15 cellular contexts compared by ENCODE assay signal in genomic region chr10:46512002-46512401, GRCh38. TPM values are rescaled to one million over a fixed set of nuclear protein-coding genes. Genes with fewer than 3 reads are reported as not detected.
A peak's percentile ranks its signal among the peaks of the same experiment; 100 is the strongest.
DNase-seq lines count a peak whose midpoint lies in the region; ATAC-seq, FAIRE-seq and TF ChIP-seq lines count a peak whose summit lies in the region.
"Not testable (repeated sequence)": the region's sequence is repeated elsewhere in the genome, so short reads cannot be mapped to it uniquely, and the experiment has no call there.
"Had no signal": no experiment of that assay in that cellular context is flagged by ENCODE, and none has a peak within 500 bp of the region (broad histone marks: within the 10 kb centered on the region; RNA-seq: fewer than 3 reads in every experiment).

No MANE protein-coding gene starts in this region.

- not testable (repeated sequence) for H3K9me1 ChIP-seq in keratinocyte (ENCODE audit: control insufficient read depth, extremely low read depth, insufficient read depth, low read length)

- POLR2A ChIA-PET in A549 (lab: Yijun Ruan, JAX); Panc1 (lab: Charles Lee): not testable (repeated sequence)

- H3K36me3 ChIP-seq in Panc1 (ENCODE audit: control insufficient read depth, insufficient read depth, low read length); keratinocyte (ENCODE audit: control insufficient read depth in 2 of 2, extremely low read depth in 1 of 2, insufficient read depth in 2 of 2, low read length in 2 of 2); mucosa of descending colon (ENCODE audit: low read depth): not testable (repeated sequence)

- WGBS in A549 (ENCODE audit: missing lambda C conversion rate), result no CpG with 5 or more reads among the region's 5 CpGs

- ATAC-seq in A549 (peak; percentile 45 to 57; a peak in 5 of 6 replicates), Panc1 (peak; percentile 20; the same call in 1 of the 2 replicates), esophagus mucosa (peak; percentile 66), mucosa of descending colon (peak; percentile 56)

- not testable (repeated sequence) for H3K9ac ChIP-seq in keratinocyte (ENCODE audit: control insufficient read depth, extremely low read depth, insufficient read depth, low read length)

- not testable (repeated sequence) for H3K27me3 ChIP-seq in Panc1 (ENCODE audit: control insufficient read depth, insufficient read depth, low read length); keratinocyte (ENCODE audit: control insufficient read depth, extremely low read depth, insufficient read depth, low read length)

- TF ChIP-seq POLR2A in A549 (IDR thresholded peaks at IDR 0.05; ENCODE audit: low read length), result not testable (repeated sequence)

- peaks cover 21% of the 10 kb centered on the region for H3K4me1 ChIP-seq in A549
- not testable (repeated sequence) for H3K4me1 ChIP-seq in Panc1 (ENCODE audit: control insufficient read depth, insufficient read depth, low read length); keratinocyte (ENCODE audit: control insufficient read depth, extremely low read depth, insufficient read depth, low read length); mucosa of descending colon (ENCODE audit: low read depth)

- not testable (repeated sequence) for H3K9me3 ChIP-seq in A549; Panc1 (ENCODE audit: control insufficient read depth, insufficient read depth, low read depth, low read length); keratinocyte (ENCODE audit: control insufficient read depth, low read depth, low read length); mucosa of descending colon

- DNase-seq in A549 (ENCODE audit: low read depth in 1 of 2, low spot score in 1 of 2); Panc1 (ENCODE audit: low read depth, low spot score); keratinocyte (ENCODE audit: low read depth, low spot score); mucosa of descending colon: not testable (repeated sequence)

- intact Hi-C loops in Panc1 (cut with micrococcal nuclease; ENCODE audit: unreplicated experiment); mucosa of descending colon (cut with DNase I, micrococcal nuclease): not testable (repeated sequence)

- not testable (repeated sequence) for TF ChIP-seq EP300 in A549 (IDR thresholded peaks at IDR 0.05)

- not testable (repeated sequence) for TF ChIP-seq CTCF in A549 (IDR thresholded peaks at IDR 0.05); Panc1 (IDR thresholded peaks at IDR 0.05); keratinocyte (optimal IDR thresholded peaks at IDR 0.05 in 1 of 3, IDR thresholded peaks at IDR 0.05 in 1 of 3, conservative IDR thresholded peaks at IDR 0.05 in 1 of 3; ENCODE audit: extremely low read depth in 1 of 3, insufficient read depth in 2 of 3, low read length in 3 of 3); mucosa of descending colon (IDR thresholded peaks at IDR 0.05)

- not testable (repeated sequence) for H4K20me1 ChIP-seq in keratinocyte (ENCODE audit: control insufficient read depth, extremely low read depth, insufficient read depth, low read length)

- in situ Hi-C loops in Panc1 (cut with HindIII; ENCODE audit: low pct_unique_long_range_greater_than_20kb, low sequenced_read_pairs), result not testable (repeated sequence)

- FAIRE-seq in A549 (lab: Jason Lieb, UNC) (peak; percentile 43), keratinocyte (lab: Jason Lieb, UNC) (peak; percentile 86)

- H3K4me3 ChIP-seq in A549; Panc1 (ENCODE audit: low read depth in 2 of 2, low read length in 2 of 2); keratinocyte (ENCODE audit: control insufficient read depth in 2 of 3, extremely low read depth in 1 of 3, insufficient read depth in 2 of 3, low read depth in 1 of 3, low read length in 3 of 3); mucosa of descending colon: not testable (repeated sequence)

- H3K79me2 ChIP-seq in keratinocyte (ENCODE audit: control insufficient read depth, insufficient read depth, low read length), result not testable (repeated sequence)

- not testable (repeated sequence) for H2AFZ ChIP-seq in keratinocyte (ENCODE audit: control insufficient read depth, low read length)

- TF ChIP-seq RAD21 in A549 (conservative IDR thresholded peaks at IDR 0.05 in 1 of 2, IDR thresholded peaks at IDR 0.05 in 1 of 2), result not testable (repeated sequence)

- not testable (repeated sequence) for H3K27ac ChIP-seq in A549; Panc1 (ENCODE audit: low read length); keratinocyte (ENCODE audit: control insufficient read depth, insufficient read depth, low read length)

- CTCF ChIA-PET in A549 (lab: Yijun Ruan, JAX); Panc1 (lab: Charles Lee): not testable (repeated sequence)

- dilution Hi-C loops in keratinocyte (cut with MboI; ENCODE audit: extremely low pct_ligation_motif_present, low sequenced_read_pairs), result not testable (repeated sequence)

- not testable (repeated sequence) for H3K4me2 ChIP-seq in A549; keratinocyte (ENCODE audit: control insufficient read depth, extremely low read depth, insufficient read depth, low read depth, low read length)

- BruUV-seq in Panc1 (replicated peaks; lab: Mats Ljungman, UMichigan), result not testable (repeated sequence)

RNA-seq across cellular contexts. Expression of gene GPRIN2, which starts 44.5 kb away (rescaled TPM):
- 8.8 and 9.4 TPM in 2 replicates for polyA plus RNA-seq in A549 (2011; rRNA removed)
- polyA plus RNA-seq in A549 (2012; cell fraction: cytosol; rRNA removed), result 17.3 and 29.5 TPM in 2 replicates
- 62.0 and 88.1 TPM in 2 replicates for polyA plus RNA-seq in A549 (2012; cell fraction: nucleus; rRNA removed)
- 25.8 to 29.9 TPM (median 28.6 TPM) in 3 replicates for polyA plus RNA-seq in A549 (2017; fragmentation: RNase III; extraction: RNeasy Plus Mini Kit Qiagen cat#74134 plus additional on column Dnase treatment)
- 14.3 and 17.6 TPM in 2 replicates for polyA minus RNA-seq in A549 (2011; rRNA and poly(A)+ RNA removed)
- total RNA-seq in Panc1 (2021; ENCODE audit: unreplicated experiment), result 12.9 TPM
- polyA plus RNA-seq in Panc1 (2012; ENCODE audit: insufficient read length), result 10.6 TPM
- 4.5 TPM for total RNA-seq in esophagus mucosa
- 0.03 to 0.42 TPM (median 0.08 TPM) in 3 replicates for polyA plus RNA-seq in keratinocyte
- 0.52 TPM for polyA plus RNA-seq in keratinocyte (2011; ENCODE audit: low read depth)
- 0.07 and 0.38 TPM in 2 replicates for polyA plus RNA-seq in keratinocyte (2011; cell fraction: cytosol; rRNA removed)
- polyA plus RNA-seq in keratinocyte (2011; cell fraction: nucleus; rRNA removed), result 0.37 and 0.79 TPM in 2 replicates
- polyA plus RNA-seq in keratinocyte (2012; ENCODE audit: low replicate concordance), result 0.30 and 0.93 TPM in 2 replicates
- polyA minus RNA-seq in keratinocyte, result 0.16 to 0.69 TPM (median 0.52 TPM) in 3 replicates
- not detected for polyA minus RNA-seq in keratinocyte (2011; cell fraction: cytosol; rRNA and poly(A)+ RNA removed)
- 0.47 and 0.84 TPM in 2 replicates for polyA minus RNA-seq in keratinocyte (2011; cell fraction: nucleus; rRNA and poly(A)+ RNA removed)
- 10 to 100 TPM; 17.2 to 58.7 (median 40.7) TPM for total RNA-seq in mucosa of descending colon
- total RNA-seq: A172; A673; CD4-positive, alpha-beta memory T cell; CD4-positive, CD25-positive, alpha-beta regulatory T cell; CD8-positive, alpha-beta memory T cell; G401 had no signal
- polyA plus RNA-seq: AG04450; CD14-positive monocyte; CD4-positive, alpha-beta memory T cell; CD4-positive, CD25-positive, alpha-beta regulatory T cell; CD8-positive, alpha-beta memory T cell; GM12878 had no signal

RNA-seq across cellular contexts. Expression of gene NPY4R, which starts 46.2 kb away (rescaled TPM):
- polyA plus RNA-seq in A549 (2011; rRNA removed) (92.3 and 155 TPM in 2 replicates), A549 (2017; fragmentation: RNase III; extraction: RNeasy Plus Mini Kit Qiagen cat#74134 plus additional on column Dnase treatment) (71.6 to 79.6 TPM (median 76.1 TPM) in 3 replicates), keratinocyte (0.37 to 1.4 TPM (median 0.80 TPM) in 3 replicates)
- 184 and 202 TPM in 2 replicates for polyA plus RNA-seq in A549 (2012; cell fraction: cytosol; rRNA removed)
- polyA plus RNA-seq in A549 (2012; cell fraction: nucleus; rRNA removed), result 317 and 331 TPM in 2 replicates
- 433 and 504 TPM in 2 replicates for polyA minus RNA-seq in A549 (2011; rRNA and poly(A)+ RNA removed)
- total RNA-seq in Panc1 (2021; ENCODE audit: unreplicated experiment) (2.2 TPM), esophagus mucosa (0.32 TPM), mucosa of descending colon (10 to 100 TPM; 11.2 to 25.3 (median 18.9) TPM)
- 1.3 TPM for polyA plus RNA-seq in Panc1 (2012; ENCODE audit: insufficient read length)
- not detected for polyA plus RNA-seq in keratinocyte (2011; ENCODE audit: low read depth)
- polyA plus RNA-seq in keratinocyte (2011; cell fraction: cytosol; rRNA removed), result 0.33 and 0.51 TPM in 2 replicates
- 2.7 and 4.0 TPM in 2 replicates for polyA plus RNA-seq in keratinocyte (2011; cell fraction: nucleus; rRNA removed)
- 0.19 and 0.37 TPM in 2 replicates for polyA plus RNA-seq in keratinocyte (2012; ENCODE audit: low replicate concordance)
- polyA minus RNA-seq in keratinocyte, result 0.36 to 1.7 TPM (median 0.86 TPM) in 3 replicates
- 2.1 TPM for polyA minus RNA-seq in keratinocyte (2011; cell fraction: cytosol; rRNA and poly(A)+ RNA removed)
- 1.5 and 1.7 TPM in 2 replicates for polyA minus RNA-seq in keratinocyte (2011; cell fraction: nucleus; rRNA and poly(A)+ RNA removed)
- total RNA-seq: A673; CD4-positive, alpha-beta memory T cell; CD4-positive, CD25-positive, alpha-beta regulatory T cell; CD8-positive, alpha-beta memory T cell; Daoy; G401; GM12878 had no signal
- polyA plus RNA-seq: CD14-positive monocyte; CD4-positive, alpha-beta memory T cell; CD4-positive, CD25-positive, alpha-beta regulatory T cell; CD8-positive, alpha-beta memory T cell; GM12878 had no signal
